ENCODE assay signal across 8 cellular contexts in the genomic region with DNA sequence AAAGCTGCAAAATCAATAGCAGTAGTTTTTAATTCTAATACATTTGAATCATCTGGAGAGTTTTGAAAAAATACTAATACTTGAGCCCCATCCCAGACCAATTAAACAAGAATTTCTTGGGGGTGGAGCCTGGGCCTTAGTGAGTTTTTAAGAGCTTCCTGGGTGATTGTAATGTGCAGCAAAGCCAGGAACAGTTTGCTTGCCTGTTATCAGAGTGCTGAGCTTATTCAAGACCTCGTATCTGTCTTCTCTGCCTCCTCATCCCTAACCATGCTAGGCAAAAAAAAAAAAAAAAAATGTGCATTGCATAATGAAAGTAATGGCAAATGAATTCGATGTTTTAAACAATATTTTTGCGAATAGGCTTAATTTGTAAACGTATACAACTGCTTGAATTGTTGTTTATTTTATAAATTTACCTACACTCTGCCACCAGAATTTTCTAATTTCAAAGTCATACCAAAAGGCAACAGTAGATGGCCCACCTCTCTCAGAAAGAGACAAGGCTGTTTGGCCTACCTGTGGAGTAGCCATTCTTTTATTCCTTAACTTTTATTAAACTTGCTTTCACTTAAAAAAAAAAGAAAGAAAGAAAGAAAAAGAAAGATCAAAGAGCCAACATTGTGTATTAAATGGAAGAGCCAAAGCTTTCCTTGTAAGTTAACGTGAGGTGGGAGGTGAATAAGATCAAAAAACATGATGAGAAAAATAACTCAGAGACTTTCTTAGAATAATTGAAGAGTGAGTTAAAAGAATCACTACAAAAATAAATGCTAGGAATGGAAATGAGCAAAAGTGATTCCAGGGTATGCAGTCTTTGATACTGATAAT.
DNase-seq lines count a peak whose midpoint lies in the region; TF ChIP-seq lines count a peak whose summit lies in the region.

No MANE protein-coding gene starts in this region.

- POLR2A ChIA-PET in RWPE1 (lab: Yijun Ruan, JAX; ENCODE audit: low non-redundant PET), result no interaction called here

- H3K4me3 ChIP-seq in HFF-Myc (replicated peaks; ENCODE audit: low read depth, low read length), result no peak overlapping the region
- H3K4me3 ChIP-seq in epithelial cell of esophagus (ENCODE audit: low read length), result no peak overlapping the region

- CTCF ChIA-PET in RWPE1 (lab: Yijun Ruan, JAX), result interaction anchor here (0.5 to 1.6 kb wide), 14 partner anchors 12 to 1163 kb away, joined by 3 to 10 read pairs (median 4); no protein-coding TSS in a partner anchor

- H3K27ac ChIP-seq in RWPE1, result no peak overlapping the region

- TF ChIP-seq CTCF in HFF-Myc (IDR thresholded peaks at IDR 0.05; ENCODE audit: low read depth, low read length, missing control alignments) (peak; percentile 46), RWPE1 (conservative IDR thresholded peaks at IDR 0.05; ENCODE audit: low read depth) (peak; percentile 32), epithelial cell of esophagus (IDR thresholded peaks at IDR 0.05; ENCODE audit: insufficient read depth, low read depth, low read length, missing control alignments) (peak; percentile 75)

- DNase-seq in NCI-H1436 (lab: John Stamatoyannopoulos, UW), result peak; percentile 13
- no peak for DNase-seq in NCI-H1436 treated with DMSO at 0.1 percent for 48 hours (lab: John Stamatoyannopoulos, UW)
- DNase-seq in HFF-Myc (ENCODE audit: extremely low read depth, low read depth), result no peak
- peak; percentile 9 for DNase-seq in RWPE1 (ENCODE audit: low spot score)
- DNase-seq in epithelial cell of esophagus (ENCODE audit: low read depth), result peak; percentile 50
- peak; percentile 24 for DNase-seq in retina
- DNase-seq in 8988T, result no peak
- no peak for DNase-seq in stimulated activated CD8-positive, alpha-beta memory T cell treated with anti-CD3 and anti-CD28 coated beads, Interleukin-4, amount 100 ng/mL, for 48 hours

Comparison
In these comparisons a context has a peak if more than half of its experiments do, and no peak if none do; other contexts are left out.
1. DNase-seq: peak in NCI-H1436 (single experiment), RWPE1 (single experiment), epithelial cell of esophagus (single experiment) and retina (single experiment); none in NCI-H1436 treated with DMSO at 0.1 percent for 48 hours (single experiment), HFF-Myc (single experiment), 8988T (single experiment) and stimulated activated CD8-positive, alpha-beta memory T cell treated with anti-CD3 and anti-CD28 coated beads, Interleukin-4, amount 100 ng/mL, for 48 hours (single experiment).
2. Peak in every context shown above with its lines, with median percentiles within 50 percentile points of each other: CTCF ChIP-seq.